Comparison of ENCODE assay signal across 8 cellular contexts in genomic region chr22:24270556-24271405, GRCh38. TPM values are rescaled to one million over a fixed set of nuclear protein-coding genes. Genes with fewer than 3 reads are reported as not detected.
DNase-seq lines count a peak whose midpoint lies in the region; ATAC-seq and TF ChIP-seq lines count a peak whose summit lies in the region.

Gene SPECC1L (plus strand): TSS chr22:24270831. CDS start chr22:24302232, 31,401 bp downstream.

- no peak for DNase-seq in AG04449 (ENCODE audit: low read depth, low spot score)
- peak; percentile 91 for DNase-seq in NCI-H2227 (lab: John Stamatoyannopoulos, UW; ENCODE audit: unreplicated experiment)
- peak; percentile 93 for DNase-seq in WERI-Rb-1
- peak; percentile 90 to 96 for DNase-seq in breast epithelium (ENCODE audit: low spot score in 2 of 2)
- DNase-seq in iPS-NIHi7 (ENCODE audit: extremely low spot score): peak; percentile 92
- DNase-seq in smooth muscle cell (lab: John Stamatoyannopoulos, UW; ENCODE audit: unreplicated experiment): peak; percentile 91

- peak; percentile 69 for ATAC-seq in GM18873 (IDR thresholded peaks at IDR 0.05; ENCODE audit: low FRiP score, unreplicated experiment)
- ATAC-seq in HG03135 (IDR thresholded peaks at IDR 0.05; ENCODE audit: unreplicated experiment): peak; percentile 75

- TF ChIP-seq CTCF in AG04449 (IDR thresholded peaks at IDR 0.05; ENCODE audit: insufficient read depth, low read length, missing control alignments) (peak; percentile 13), WERI-Rb-1 (IDR thresholded peaks at IDR 0.05; ENCODE audit: low read depth, low read length) (peak; percentile 17; the same call in 1 of the 2 replicates), breast epithelium (IDR thresholded peaks at IDR 0.05) (no peak), smooth muscle cell (IDR thresholded peaks at IDR 0.05; ENCODE audit: borderline replicate concordance, insufficient read depth, poor library complexity, severe bottlenecking) (no peak)

- H3K4me3 ChIP-seq in AG04449 (ENCODE audit: low read depth, low read length) (peak within 1 kb of the TSS; percentile 99), WERI-Rb-1 (ENCODE audit: low read depth, low read length) (peak within 1 kb of the TSS; percentile 98), breast epithelium (peak within 1 kb of the TSS; percentile 91 to 97 (median 97)), smooth muscle cell (peak within 1 kb of the TSS; percentile 88)

- peak within 1 kb of the TSS; percentile 91 for H3K9ac ChIP-seq in smooth muscle cell (ENCODE audit: low read depth)

- H2AFZ ChIP-seq in smooth muscle cell (ENCODE audit: low read depth): peak within 1 kb of the TSS; percentile 89

- H3K36me3 ChIP-seq in WERI-Rb-1: no peaks in the 10 kb centered on the region
- no peaks in the 10 kb centered on the region for H3K36me3 ChIP-seq in breast epithelium
- H3K36me3 ChIP-seq in smooth muscle cell (ENCODE audit: low read depth): no peaks in the 10 kb centered on the region

- H3K9me3 ChIP-seq in WERI-Rb-1 (ENCODE audit: severe bottlenecking) (no peaks in the 10 kb centered on the region), breast epithelium (no peaks in the 10 kb centered on the region), smooth muscle cell (replicated peaks; ENCODE audit: low read depth) (no peaks in the 10 kb centered on the region)

- H3K27ac ChIP-seq in WERI-Rb-1: peak within 1 kb of the TSS; percentile 97
- H3K27ac ChIP-seq in breast epithelium: peak within 1 kb of the TSS; percentile 94 to 96
- peak within 1 kb of the TSS; percentile 76 for H3K27ac ChIP-seq in smooth muscle cell (ENCODE audit: low read depth)

- peak within 1 kb of the TSS; percentile 92 for H3K4me2 ChIP-seq in smooth muscle cell

- POLR2A ChIA-PET in AG04449 (lab: Yijun Ruan, JAX): interaction anchor here (0.7 kb wide), 2 partner anchors 49 to 1076 kb away, joined by 3 to 4 read pairs; no protein-coding TSS in a partner anchor

- peaks cover 6 to 7% of the 10 kb centered on the region in 2 donors for H3K4me1 ChIP-seq in breast epithelium
- peaks cover 26% of the 10 kb centered on the region for H3K4me1 ChIP-seq in smooth muscle cell (ENCODE audit: low read depth)

- under 1% methylated on average over 57 of the region's 90 CpGs for WGBS in smooth muscle cell (ENCODE audit: low lambda C conversion rate)

- CTCF ChIA-PET in AG04449 (lab: Yijun Ruan, JAX): interaction anchor here (0.6 to 1.2 kb wide), 2 partner anchors 15 to 17 kb away, joined by 3 to 4 read pairs; no protein-coding TSS in a partner anchor

- peaks cover 35% of the 10 kb centered on the region for H4K20me1 ChIP-seq in smooth muscle cell (ENCODE audit: low read depth)

- intact Hi-C loops in breast epithelium (cut with DNase I; ENCODE audit: low total_unique reads): no loop called here

- H3K27me3 ChIP-seq in WERI-Rb-1 (ENCODE audit: insufficient read depth, low read depth, severe bottlenecking) (no peaks in the 10 kb centered on the region), breast epithelium (no peaks in the 10 kb centered on the region), smooth muscle cell (ENCODE audit: low read depth) (no peaks in the 10 kb centered on the region)

- no peaks in the 10 kb centered on the region for H3F3A ChIP-seq in smooth muscle cell (ENCODE audit: low read depth)

- TF ChIP-seq POLR2A in breast epithelium (IDR thresholded peaks at IDR 0.05): peak; percentile 79

- H3K79me2 ChIP-seq in smooth muscle cell (ENCODE audit: low read depth): peaks cover 46% of the 10 kb centered on the region

RNA-seq across cellular contexts. Expression of gene SPECC1L, which starts in this region (rescaled TPM):
- total RNA-seq in breast epithelium (10 to 100 TPM; 33.4 to 61.0 (median 53.7) TPM), smooth muscle cell (19.1 and 19.5 TPM in 2 replicates)
- polyA plus RNA-seq in smooth muscle cell: 10.0 and 16.1 TPM in 2 replicates

Comparison
In these comparisons a context has a peak if more than half of its experiments do, and no peak if none do; other contexts are left out.
1. CTCF ChIP-seq: peak in AG04449 (single experiment) and WERI-Rb-1 (single experiment); none in breast epithelium (0 of 3) and smooth muscle cell (single experiment).
2. Peak in every context shown above with its lines, with median percentiles within 50 percentile points of each other: H3K4me3 ChIP-seq and H3K27ac ChIP-seq.